1 cellular context compared by ENCODE assay signal in the genomic region with DNA sequence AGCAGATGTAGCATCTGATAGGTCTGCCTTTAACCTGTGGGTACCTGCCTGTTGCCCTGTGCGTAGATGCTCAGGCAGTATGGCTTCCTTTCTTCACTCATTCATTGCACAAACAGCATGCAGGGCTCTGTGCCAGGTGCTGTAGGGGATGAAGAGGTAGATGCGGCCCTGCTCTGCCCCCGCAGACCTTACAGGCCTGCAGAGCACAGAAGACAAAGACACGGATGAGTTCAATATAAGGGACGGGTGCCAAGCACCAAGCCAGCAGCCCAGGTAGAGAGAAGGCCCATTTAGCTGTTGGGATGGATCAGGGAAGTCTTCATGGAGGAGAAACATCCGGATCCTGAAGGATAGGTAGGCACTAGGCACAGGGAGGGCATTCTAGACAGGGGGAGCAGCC.
TF ChIP-seq lines count a peak whose summit lies in the region.

No MANE protein-coding gene starts in this region.

TF ChIP-seq in IMR-90, 13 proteins besides CTCF, POLR2A, EP300 and RAD21:
- TF ChIP-seq RCOR1 (IDR thresholded peaks at IDR 0.05; ENCODE audit: insufficient replicate concordance, low read length) (no peak), BHLHE40 (IDR thresholded peaks at IDR 0.05; ENCODE audit: low read depth, low read length) (no peak), NFE2L2 (IDR thresholded peaks at IDR 0.05; ENCODE audit: low read depth, low read length) (no peak), CEBPB (IDR thresholded peaks at IDR 0.05; ENCODE audit: low read depth, low read length) (no peak), MAZ (IDR thresholded peaks at IDR 0.05; ENCODE audit: borderline replicate concordance, low read depth, low read length) (no peak), MAFK (IDR thresholded peaks at IDR 0.05; ENCODE audit: low read depth, low read length) (no peak), RFX5 (IDR thresholded peaks at IDR 0.05; ENCODE audit: low read depth, low read length) (no peak), FOS (IDR thresholded peaks at IDR 0.05; ENCODE audit: low read depth, low read length) (no peak), MXI1 (IDR thresholded peaks at IDR 0.05; ENCODE audit: borderline replicate concordance, low read depth, low read length) (no peak)
- TF ChIP-seq, protein P1, sequence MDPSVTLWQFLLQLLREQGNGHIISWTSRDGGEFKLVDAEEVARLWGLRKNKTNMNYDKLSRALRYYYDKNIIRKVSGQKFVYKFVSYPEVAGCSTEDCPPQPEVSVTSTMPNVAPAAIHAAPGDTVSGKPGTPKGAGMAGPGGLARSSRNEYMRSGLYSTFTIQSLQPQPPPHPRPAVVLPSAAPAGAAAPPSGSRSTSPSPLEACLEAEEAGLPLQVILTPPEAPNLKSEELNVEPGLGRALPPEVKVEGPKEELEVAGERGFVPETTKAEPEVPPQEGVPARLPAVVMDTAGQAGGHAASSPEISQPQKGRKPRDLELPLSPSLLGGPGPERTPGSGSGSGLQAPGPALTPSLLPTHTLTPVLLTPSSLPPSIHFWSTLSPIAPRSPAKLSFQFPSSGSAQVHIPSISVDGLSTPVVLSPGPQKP (IDR thresholded peaks at IDR 0.05; ENCODE audit: borderline replicate concordance, low read depth, low read length) = no peak
